In the genomic region with DNA sequence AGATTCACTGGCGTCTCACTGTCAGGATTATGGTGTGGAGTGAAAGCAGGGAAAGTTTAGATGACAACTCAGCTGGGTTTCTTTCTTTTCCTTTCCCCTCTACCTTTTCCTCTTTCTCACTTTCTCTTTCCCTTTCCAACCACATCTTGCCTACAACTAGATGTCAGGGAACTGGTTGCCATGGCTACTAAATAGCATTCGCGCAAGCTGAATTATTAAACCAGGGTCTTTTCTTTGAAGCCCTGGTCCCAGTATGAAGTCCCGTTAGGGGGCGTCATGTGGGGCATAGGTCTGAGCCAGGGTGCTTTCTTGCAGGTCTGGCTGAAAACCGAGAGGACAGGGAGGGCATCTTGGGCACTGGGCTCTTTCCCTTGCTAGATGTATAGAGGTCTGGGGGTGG, we compare ENCODE assay signal across 3 cellular contexts.
TF ChIP-seq lines count a peak whose summit lies in the region.

No MANE protein-coding gene starts in this region.

TF ChIP-seq in SK-N-SH, 30 proteins besides CTCF, POLR2A, EP300 and RAD21 (continues in another document):
- no peak for TF ChIP-seq MEF2A (IDR thresholded peaks at IDR 0.05; ENCODE audit: borderline replicate concordance, low read depth)
- TF ChIP-seq CHD2 (IDR thresholded peaks at IDR 0.05; ENCODE audit: low read length, partially characterized antibody): no peak
- no peak for TF ChIP-seq MXI1 (IDR thresholded peaks at IDR 0.05; ENCODE audit: low read depth, low read length)
- TF ChIP-seq EZH2phosphoT487 (IDR thresholded peaks at IDR 0.05; ENCODE audit: borderline replicate concordance, low read depth): no peak
- TF ChIP-seq GABPA (IDR thresholded peaks at IDR 0.05; ENCODE audit: low read depth): no peak
- TF ChIP-seq SMC3 (IDR thresholded peaks at IDR 0.05; ENCODE audit: low read depth, low read length): no peak
- TF ChIP-seq, protein P1, sequence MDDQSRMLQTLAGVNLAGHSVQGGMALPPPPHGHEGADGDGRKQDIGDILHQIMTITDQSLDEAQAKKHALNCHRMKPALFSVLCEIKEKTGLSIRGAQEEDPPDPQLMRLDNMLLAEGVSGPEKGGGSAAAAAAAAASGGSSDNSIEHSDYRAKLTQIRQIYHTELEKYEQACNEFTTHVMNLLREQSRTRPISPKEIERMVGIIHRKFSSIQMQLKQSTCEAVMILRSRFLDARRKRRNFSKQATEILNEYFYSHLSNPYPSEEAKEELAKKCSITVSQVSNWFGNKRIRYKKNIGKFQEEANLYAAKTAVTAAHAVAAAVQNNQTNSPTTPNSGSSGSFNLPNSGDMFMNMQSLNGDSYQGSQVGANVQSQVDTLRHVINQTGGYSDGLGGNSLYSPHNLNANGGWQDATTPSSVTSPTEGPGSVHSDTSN (IDR thresholded peaks at IDR 0.05): no peak
- no peak for TF ChIP-seq FOXJ3 (CRISPR knock-in tag; IDR thresholded peaks at IDR 0.05)
- no peak for TF ChIP-seq RCOR1 (IDR thresholded peaks at IDR 0.05; ENCODE audit: low read length)
- no peak for TF ChIP-seq TAF1 (IDR thresholded peaks at IDR 0.05; ENCODE audit: borderline replicate concordance, low read depth, low read length)
- TF ChIP-seq, protein P2, sequence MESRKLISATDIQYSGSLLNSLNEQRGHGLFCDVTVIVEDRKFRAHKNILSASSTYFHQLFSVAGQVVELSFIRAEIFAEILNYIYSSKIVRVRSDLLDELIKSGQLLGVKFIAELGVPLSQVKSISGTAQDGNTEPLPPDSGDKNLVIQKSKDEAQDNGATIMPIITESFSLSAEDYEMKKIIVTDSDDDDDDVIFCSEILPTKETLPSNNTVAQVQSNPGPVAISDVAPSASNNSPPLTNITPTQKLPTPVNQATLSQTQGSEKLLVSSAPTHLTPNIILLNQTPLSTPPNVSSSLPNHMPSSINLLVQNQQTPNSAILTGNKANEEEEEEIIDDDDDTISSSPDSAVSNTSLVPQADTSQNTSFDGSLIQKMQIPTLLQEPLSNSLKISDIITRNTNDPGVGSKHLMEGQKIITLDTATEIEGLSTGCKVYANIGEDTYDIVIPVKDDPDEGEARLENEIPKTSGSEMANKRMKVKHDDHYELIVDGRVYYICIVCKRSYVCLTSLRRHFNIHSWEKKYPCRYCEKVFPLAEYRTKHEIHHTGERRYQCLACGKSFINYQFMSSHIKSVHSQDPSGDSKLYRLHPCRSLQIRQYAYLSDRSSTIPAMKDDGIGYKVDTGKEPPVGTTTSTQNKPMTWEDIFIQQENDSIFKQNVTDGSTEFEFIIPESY (IDR thresholded peaks at IDR 0.05; ENCODE audit: borderline replicate concordance, low read depth): no peak
- no peak for TF ChIP-seq TEAD4 (IDR thresholded peaks at IDR 0.05; ENCODE audit: borderline replicate concordance, insufficient read depth)
- no peak for TF ChIP-seq SIN3A (IDR thresholded peaks at IDR 0.05; ENCODE audit: borderline replicate concordance, low read depth, low read length)
- TF ChIP-seq RFX5 (IDR thresholded peaks at IDR 0.05; ENCODE audit: low read length): no peak
- TF ChIP-seq, protein P3, sequence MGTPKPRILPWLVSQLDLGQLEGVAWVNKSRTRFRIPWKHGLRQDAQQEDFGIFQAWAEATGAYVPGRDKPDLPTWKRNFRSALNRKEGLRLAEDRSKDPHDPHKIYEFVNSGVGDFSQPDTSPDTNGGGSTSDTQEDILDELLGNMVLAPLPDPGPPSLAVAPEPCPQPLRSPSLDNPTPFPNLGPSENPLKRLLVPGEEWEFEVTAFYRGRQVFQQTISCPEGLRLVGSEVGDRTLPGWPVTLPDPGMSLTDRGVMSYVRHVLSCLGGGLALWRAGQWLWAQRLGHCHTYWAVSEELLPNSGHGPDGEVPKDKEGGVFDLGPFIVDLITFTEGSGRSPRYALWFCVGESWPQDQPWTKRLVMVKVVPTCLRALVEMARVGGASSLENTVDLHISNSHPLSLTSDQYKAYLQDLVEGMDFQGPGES (IDR thresholded peaks at IDR 0.05; ENCODE audit: low read depth, low read length): no peak

TF ChIP-seq in SK-N-SH treated with all-trans-retinoic acid at 6 μM for 48 hours, 23 proteins besides CTCF, POLR2A, EP300 and RAD21:
- TF ChIP-seq BACH2 (CRISPR knock-in tag; IDR thresholded peaks at IDR 0.05; ENCODE audit: borderline replicate concordance) (no peak), ISL1 (CRISPR knock-in tag; IDR thresholded peaks at IDR 0.05) (no peak), TOX (CRISPR knock-in tag; IDR thresholded peaks at IDR 0.05; ENCODE audit: borderline replicate concordance) (no peak), RARB (CRISPR knock-in tag; IDR thresholded peaks at IDR 0.05) (no peak), ZFP30 (CRISPR knock-in tag; IDR thresholded peaks at IDR 0.05) (no peak), SNAI2 (CRISPR knock-in tag; IDR thresholded peaks at IDR 0.05) (no peak), ZNF70 (CRISPR knock-in tag; IDR thresholded peaks at IDR 0.05) (no peak), OSR1 (CRISPR knock-in tag; IDR thresholded peaks at IDR 0.05) (no peak)
- TF ChIP-seq, protein P4, sequence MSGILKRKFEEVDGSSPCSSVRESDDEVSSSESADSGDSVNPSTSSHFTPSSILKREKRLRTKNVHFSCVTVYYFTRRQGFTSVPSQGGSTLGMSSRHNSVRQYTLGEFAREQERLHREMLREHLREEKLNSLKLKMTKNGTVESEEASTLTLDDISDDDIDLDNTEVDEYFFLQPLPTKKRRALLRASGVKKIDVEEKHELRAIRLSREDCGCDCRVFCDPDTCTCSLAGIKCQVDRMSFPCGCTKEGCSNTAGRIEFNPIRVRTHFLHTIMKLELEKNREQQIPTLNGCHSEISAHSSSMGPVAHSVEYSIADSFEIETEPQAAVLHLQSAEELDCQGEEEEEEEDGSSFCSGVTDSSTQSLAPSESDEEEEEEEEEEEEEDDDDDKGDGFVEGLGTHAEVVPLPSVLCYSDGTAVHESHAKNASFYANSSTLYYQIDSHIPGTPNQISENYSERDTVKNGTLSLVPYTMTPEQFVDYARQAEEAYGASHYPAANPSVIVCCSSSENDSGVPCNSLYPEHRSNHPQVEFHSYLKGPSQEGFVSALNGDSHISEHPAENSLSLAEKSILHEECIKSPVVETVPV (CRISPR knock-in tag; IDR thresholded peaks at IDR 0.05): no peak

TF ChIP-seq in IMR-90, 13 proteins besides CTCF, POLR2A, EP300 and RAD21:
- TF ChIP-seq, protein P5, sequence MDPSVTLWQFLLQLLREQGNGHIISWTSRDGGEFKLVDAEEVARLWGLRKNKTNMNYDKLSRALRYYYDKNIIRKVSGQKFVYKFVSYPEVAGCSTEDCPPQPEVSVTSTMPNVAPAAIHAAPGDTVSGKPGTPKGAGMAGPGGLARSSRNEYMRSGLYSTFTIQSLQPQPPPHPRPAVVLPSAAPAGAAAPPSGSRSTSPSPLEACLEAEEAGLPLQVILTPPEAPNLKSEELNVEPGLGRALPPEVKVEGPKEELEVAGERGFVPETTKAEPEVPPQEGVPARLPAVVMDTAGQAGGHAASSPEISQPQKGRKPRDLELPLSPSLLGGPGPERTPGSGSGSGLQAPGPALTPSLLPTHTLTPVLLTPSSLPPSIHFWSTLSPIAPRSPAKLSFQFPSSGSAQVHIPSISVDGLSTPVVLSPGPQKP (IDR thresholded peaks at IDR 0.05; ENCODE audit: borderline replicate concordance, low read depth, low read length): no peak
- TF ChIP-seq CEBPB (IDR thresholded peaks at IDR 0.05; ENCODE audit: low read depth, low read length) (no peak), SMC3 (IDR thresholded peaks at IDR 0.05; ENCODE audit: low read depth, low read length) (no peak), CHD1 (IDR thresholded peaks at IDR 0.05; ENCODE audit: low read depth, low read length) (no peak), MAZ (IDR thresholded peaks at IDR 0.05; ENCODE audit: borderline replicate concordance, low read depth, low read length) (no peak)
